9 cellular contexts compared by ENCODE assay signal in genomic region chr14:75566321-75566720, GRCh38. TPM values are rescaled to one million over a fixed set of nuclear protein-coding genes. Genes with fewer than 3 reads are reported as not detected.
DNase-seq lines count a peak whose midpoint lies in the region; ATAC-seq lines count a peak whose summit lies in the region.
"Had no signal": no experiment of that assay in that cellular context is flagged by ENCODE, and none has a peak within 500 bp of the region (broad histone marks: within the 10 kb centered on the region; RNA-seq: fewer than 3 reads in every experiment).

No MANE protein-coding gene starts in this region.

- peaks cover 1% of the 10 kb centered on the region for H3K36me3 Mint-ChIP-seq in central memory CD8-positive, alpha-beta T cell (ENCODE audit: insufficient read depth)

- no peaks in the 10 kb centered on the region for H3K27me3 Mint-ChIP-seq in central memory CD8-positive, alpha-beta T cell

- DNase-seq in Jurkat, Clone E6-1 (ENCODE audit: low read depth, low spot score), result peak; percentile 77
- peak; percentile 63 for DNase-seq in activated CD4-positive, alpha-beta T cell treated with anti-CD3 and anti-CD28 coated beads, Interleukin-2, amount 50 U/mL, for 1 hour
- peak in 1 of 2 donors; percentile 27 for DNase-seq in central memory CD8-positive, alpha-beta T cell (ENCODE audit: low spot score in 2 of 2)
- peak; percentile 54 for DNase-seq in stimulated activated CD8-positive, alpha-beta memory T cell treated with anti-CD3 and anti-CD28 coated beads, Interleukin-12 subunit alpha, Interleukin-12 subunit beta, amount 100 ng/mL, for 4 hours (ENCODE audit: low read depth)
- DNase-seq in DMS 273 (lab: John Stamatoyannopoulos, UW; ENCODE audit: unreplicated experiment) (no peak), NCI-H524 treated with DMSO at 0.1 percent for 48 hours (lab: John Stamatoyannopoulos, UW) (no peak)
- DNase-seq: cerebellar nuclear complex had no signal

- H3K27ac Mint-ChIP-seq in central memory CD8-positive, alpha-beta T cell (ENCODE audit: low read depth), result peak overlapping the region; percentile 89

- H3K4me3 ChIP-seq in Jurkat, Clone E6-1 (ENCODE audit: low read length), result no peak overlapping the region

- H3K4me3 Mint-ChIP-seq in central memory CD8-positive, alpha-beta T cell, result no peak overlapping the region

- ATAC-seq in central memory CD8-positive, alpha-beta T cell (replicated peaks; ENCODE audit: extremely low read depth, poor library complexity, severe bottlenecking), result peak; percentile 98
- ATAC-seq in GM21723 (IDR thresholded peaks at IDR 0.05; ENCODE audit: unreplicated experiment) (no peak), HG03135 (IDR thresholded peaks at IDR 0.05; ENCODE audit: unreplicated experiment) (no peak)

- H3K9me3 Mint-ChIP-seq in central memory CD8-positive, alpha-beta T cell, result no peaks in the 10 kb centered on the region

- peaks cover 10% of the 10 kb centered on the region for H3K4me1 Mint-ChIP-seq in central memory CD8-positive, alpha-beta T cell

RNA-seq across cellular contexts. Expression of gene FLVCR2, which starts 12.1 kb away (rescaled TPM):
- polyA plus RNA-seq in Jurkat, Clone E6-1 (2012; ENCODE audit: insufficient read depth, insufficient read length), result not detected

RNA-seq across cellular contexts. Expression of gene BATF, which starts 44.1 kb away (rescaled TPM):
- 29.7 TPM for polyA plus RNA-seq in Jurkat, Clone E6-1 (2012; ENCODE audit: insufficient read depth, insufficient read length)

Comparison
In these comparisons a context has a peak if more than half of its experiments do, and no peak if none do; other contexts are left out.
1. DNase-seq: peak in Jurkat, Clone E6-1 (single experiment), activated CD4-positive, alpha-beta T cell treated with anti-CD3 and anti-CD28 coated beads, Interleukin-2, amount 50 U/mL, for 1 hour (single experiment) and stimulated activated CD8-positive, alpha-beta memory T cell treated with anti-CD3 and anti-CD28 coated beads, Interleukin-12 subunit alpha, Interleukin-12 subunit beta, amount 100 ng/mL, for 4 hours (single experiment); none in DMS 273 (single experiment) and NCI-H524 treated with DMSO at 0.1 percent for 48 hours (single experiment).